ENCODE assay signal across 1 cellular context in genomic region chr4:87758278-87758677, GRCh38.
A peak's percentile ranks its signal among the peaks of the same experiment; 100 is the strongest.
TF ChIP-seq lines count a peak whose summit lies in the region.

No MANE protein-coding gene starts in this region.

TF ChIP-seq in K562, 482 proteins besides CTCF, POLR2A, EP300 and RAD21 (continued from another document):
- TF ChIP-seq SLC30A9 (CRISPR knock-in tag; IDR thresholded peaks at IDR 0.05) (no peak), CEBPG (CRISPR knock-in tag; IDR thresholded peaks at IDR 0.05) (no peak), CEBPG (tag; conservative IDR thresholded peaks at IDR 0.05 in 1 of 2, IDR thresholded peaks at IDR 0.05 in 1 of 2) (peak; percentile 42 to 65; a peak in 2 of 4 replicates), ZBTB17 (CRISPR knock-in tag; IDR thresholded peaks at IDR 0.05) (no peak), ZNF184 (CRISPR knock-in tag; IDR thresholded peaks at IDR 0.05) (no peak), RFX5 (IDR thresholded peaks at IDR 0.05; ENCODE audit: low read depth, low read length) (no peak), ASH1L (IDR thresholded peaks at IDR 0.05; ENCODE audit: borderline replicate concordance, low read depth, partially characterized antibody) (no peak)
